Comparison of ENCODE assay signal across 8 cellular contexts in genomic region chr3:114152519-114153151, GRCh38. TPM values are rescaled to one million over a fixed set of nuclear protein-coding genes. Genes with fewer than 3 reads are reported as not detected.
DNase-seq lines count a peak whose midpoint lies in the region; ATAC-seq and TF ChIP-seq lines count a peak whose summit lies in the region.

No MANE protein-coding gene starts in this region.

- peak; percentile 89 for ATAC-seq in GM21447 (IDR thresholded peaks at IDR 0.05; ENCODE audit: unreplicated experiment)

- no peaks in the 10 kb centered on the region for H3K36me3 ChIP-seq in HUES6 (ENCODE audit: control insufficient read depth, insufficient read depth, low read length)

- H3K9me3 Mint-ChIP-seq in Calu3 (ENCODE audit: low read depth, unreplicated experiment), result no peaks in the 10 kb centered on the region

- CTCF ChIA-PET in Calu3 (lab: Charles Lee), result interaction anchor here (0.7 to 1.2 kb wide), 2 partner anchors 27 to 147 kb away, joined by 3 to 4 read pairs; no protein-coding TSS in a partner anchor

- no TSS peak for BruUV-seq in Calu3 (replicated peaks; lab: Mats Ljungman, UMichigan)

- DNase-seq in Calu3 (peak; percentile 86), NOMO-1 treated with dmso at 0.1 percent for 144 hours (lab: John Stamatoyannopoulos, UW; ENCODE audit: unreplicated experiment) (peak; percentile 37), epithelial cell of esophagus (ENCODE audit: low read depth) (peak; percentile 71), mucosa of gallbladder (ENCODE audit: low spot score) (peak; percentile 70)
- DNase-seq in activated CD8-positive, alpha-beta memory T cell treated with anti-CD3 and anti-CD28 coated beads, Interleukin-2, amount 50 U/mL, for 4 hours, result peak; percentile 89
- DNase-seq in stimulated activated CD8-positive, alpha-beta memory T cell treated with anti-CD3 and anti-CD28 coated beads, Interleukin-4, amount 100 ng/mL, for 1 hour (ENCODE audit: low read depth in 2 of 2, low spot score in 1 of 2), result peak; percentile 71 to 75

- no peak overlapping the region for H3K27ac Mint-ChIP-seq in Calu3 (ENCODE audit: unreplicated experiment)

- H3K27ac ChIP-seq in HUES6 (ENCODE audit: low read depth, low read length), result peak overlapping the region; percentile 65; the same call in 1 of the 2 replicates

- peak overlapping the region; percentile 50 for H3K9ac ChIP-seq in HUES6 (ENCODE audit: low read length)

- H3K36me3 Mint-ChIP-seq in Calu3 (ENCODE audit: insufficient read depth, unreplicated experiment), result peaks cover 7% of the 10 kb centered on the region

- no peaks in the 10 kb centered on the region for H3K27me3 ChIP-seq in HUES6 (ENCODE audit: control insufficient read depth, insufficient read depth, low read length)

- intact Hi-C loops in Calu3 (cut with micrococcal nuclease; ENCODE audit: unreplicated experiment), result loop anchor here (1.0 to 10.0 kb wide), 3 partner anchors 27 to 182 kb away; partner anchors contain the start of genes DRD3 and TIGIT

- no peaks in the 10 kb centered on the region for H3K4me1 Mint-ChIP-seq in Calu3 (ENCODE audit: low read depth, unreplicated experiment)

- peak; percentile 73 for TF ChIP-seq CTCF in Calu3 (IDR thresholded peaks at IDR 0.05; ENCODE audit: unreplicated experiment)
- TF ChIP-seq CTCF in epithelial cell of esophagus (IDR thresholded peaks at IDR 0.05; ENCODE audit: insufficient read depth, low read depth, low read length, missing control alignments), result peak; percentile 92

- H3K4me1 ChIP-seq in HUES6 (ENCODE audit: control insufficient read depth, insufficient read depth, low read length), result peaks cover 54% of the 10 kb centered on the region

- no peaks in the 10 kb centered on the region for H3K9me3 ChIP-seq in HUES6 (ENCODE audit: control insufficient read depth, insufficient read depth, low read depth, low read length)

- peak overlapping the region; percentile 46 for H3K4me3 ChIP-seq in HUES6 (ENCODE audit: low read depth, low read length)
- peak overlapping the region; percentile 37 for H3K4me3 ChIP-seq in epithelial cell of esophagus (ENCODE audit: low read length)

- H3K4me3 Mint-ChIP-seq in Calu3 (ENCODE audit: low read depth, unreplicated experiment), result peak overlapping the region; percentile 67

- H3K27me3 Mint-ChIP-seq in Calu3 (ENCODE audit: unreplicated experiment), result peaks cover 28% of the 10 kb centered on the region

RNA-seq across cellular contexts. Expression of gene DRD3, which starts 26.2 kb away (rescaled TPM):
- total RNA-seq in Calu3 (2022) (not detected in 2 replicates), mucosa of gallbladder (not detected)

Comparison
In these comparisons a context has a peak if more than half of its experiments do, and no peak if none do; other contexts are left out.
1. Peak in every context shown above with its lines: DNase-seq, ATAC-seq, H3K4me3 ChIP-seq and H3K27ac ChIP-seq.
2. DNase-seq: peak in every context shown above with its lines; median percentile 89 in activated CD8-positive, alpha-beta memory T cell treated with anti-CD3 and anti-CD28 coated beads, Interleukin-2, amount 50 U/mL, for 4 hours; 86 in Calu3; 73 in stimulated activated CD8-positive, alpha-beta memory T cell treated with anti-CD3 and anti-CD28 coated beads, Interleukin-4, amount 100 ng/mL, for 1 hour; 71 in epithelial cell of esophagus; 70 in mucosa of gallbladder; 37 in NOMO-1 treated with dmso at 0.1 percent for 144 hours.